In the genomic region with DNA sequence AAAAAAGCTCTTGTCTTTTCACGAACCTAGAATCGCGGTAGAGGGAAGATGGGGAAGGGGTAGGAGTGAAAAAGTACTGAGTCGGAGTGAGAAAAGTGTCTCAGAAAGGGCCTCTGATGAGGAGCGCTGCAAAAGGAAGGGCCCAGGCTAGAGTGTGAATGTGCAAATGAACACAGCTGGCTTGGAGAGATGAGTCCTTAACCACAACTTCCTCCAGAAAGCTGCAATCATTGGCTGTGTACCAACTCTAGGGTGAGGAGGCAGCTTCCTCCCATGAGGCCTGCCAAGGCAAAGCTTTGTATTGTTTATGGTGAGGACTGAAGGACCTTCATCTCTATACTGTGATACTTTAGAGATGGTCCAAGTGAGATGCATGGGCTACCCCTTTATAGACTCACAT, we compare ENCODE assay signal across 11 cellular contexts.
DNase-seq lines count a peak whose midpoint lies in the region; ATAC-seq and TF ChIP-seq lines count a peak whose summit lies in the region.
"Had no signal": no experiment of that assay in that cellular context is flagged by ENCODE, and none has a peak within 500 bp of the region (broad histone marks: within the 10 kb centered on the region; RNA-seq: fewer than 3 reads in every experiment).

No MANE protein-coding gene starts in this region.

- H4K20me1 ChIP-seq in DND-41 (ENCODE audit: insufficient read depth, low read length): no peaks in the 10 kb centered on the region

- peak overlapping the region; percentile 68 for H3K4me2 ChIP-seq in DND-41 (ENCODE audit: insufficient read depth, low read length)

- peaks cover 33% of the 10 kb centered on the region for H3K4me1 ChIP-seq in DND-41 (ENCODE audit: insufficient read depth, low read length)

- no peaks in the 10 kb centered on the region for H3K27me3 Mint-ChIP-seq in osteocyte (ENCODE audit: unreplicated experiment)

- H3K9ac ChIP-seq in DND-41 (ENCODE audit: low read depth, low read length): peak overlapping the region; percentile 53

- H3K4me3 Mint-ChIP-seq in osteocyte (ENCODE audit: unreplicated experiment): no peak overlapping the region

- H3K4me1 Mint-ChIP-seq in osteocyte (ENCODE audit: unreplicated experiment): no peaks in the 10 kb centered on the region

- TF ChIP-seq CTCF in DND-41 (IDR thresholded peaks at IDR 0.05; ENCODE audit: borderline replicate concordance, extremely low read depth, low read length, poor library complexity, severe bottlenecking) (no peak), osteocyte (IDR thresholded peaks at IDR 0.05) (no peak)

- no peak overlapping the region for H3K27ac Mint-ChIP-seq in osteocyte (ENCODE audit: unreplicated experiment)

- peaks cover 21% of the 10 kb centered on the region for H3K9me3 Mint-ChIP-seq in osteocyte (ENCODE audit: unreplicated experiment)

- H3K36me3 ChIP-seq in DND-41 (ENCODE audit: insufficient read depth, low read length): no peaks in the 10 kb centered on the region

- peak; percentile 90 for DNase-seq in DND-41
- DNase-seq in RKO (ENCODE audit: low spot score): peak; percentile 54
- DNase-seq in left lobe of liver (ENCODE audit: low spot score): no peak
- no peak for DNase-seq in osteocyte (ENCODE audit: extremely low spot score, unreplicated experiment)
- no peak for DNase-seq in T-helper 1 cell
- no peak for DNase-seq in DMS79 (lab: John Stamatoyannopoulos, UW)
- DNase-seq: effector memory CD4-positive, alpha-beta T cell; NCI-H187 treated with DMSO at 0.1 percent for 48 hours; T-helper 9 cell had no signal

- no peaks in the 10 kb centered on the region for H3K36me3 Mint-ChIP-seq in osteocyte (ENCODE audit: unreplicated experiment)

- no peaks in the 10 kb centered on the region for H3K27me3 ChIP-seq in DND-41 (ENCODE audit: insufficient read depth, low read length, poor library complexity)

- H3K9me3 ChIP-seq in DND-41 (ENCODE audit: insufficient read depth, low read length, severe bottlenecking): peaks cover 6% of the 10 kb centered on the region

- H3K79me2 ChIP-seq in DND-41 (ENCODE audit: insufficient read depth, low read length): no peaks in the 10 kb centered on the region

- H3K4me3 ChIP-seq in DND-41 (ENCODE audit: low read depth in 1 of 2, low read length in 2 of 2): peak overlapping the region in 1 of 2 experiments; percentile 53; a peak in 2 of 4 replicates

- H3K27ac ChIP-seq in DND-41 (ENCODE audit: low read length): peak overlapping the region; percentile 99

- peak; percentile 99 for ATAC-seq in DND-41 (ENCODE audit: insufficient read depth, low read depth)
- ATAC-seq in HG03025 (IDR thresholded peaks at IDR 0.05; ENCODE audit: low FRiP score, unreplicated experiment): peak; percentile 51
- peak; percentile 35 for ATAC-seq in left lobe of liver
- ATAC-seq in GM21526 (IDR thresholded peaks at IDR 0.05; ENCODE audit: low FRiP score, unreplicated experiment): no peak

- H2AFZ ChIP-seq in DND-41 (ENCODE audit: low read depth, low read length): peak overlapping the region; percentile 74

Comparison
In these comparisons a context has a peak if more than half of its experiments do, and no peak if none do; other contexts are left out.
1. DNase-seq: peak in DND-41 (single experiment) and RKO (single experiment); none in left lobe of liver (single experiment), osteocyte (single experiment), T-helper 1 cell (0 of 5) and DMS79 (single experiment).